Comparison of ENCODE assay signal across 8 cellular contexts in genomic region chr12:111753144-111753881, GRCh38. TPM values are rescaled to one million over a fixed set of nuclear protein-coding genes. Genes with fewer than 3 reads are reported as not detected.
DNase-seq lines count a peak whose midpoint lies in the region; ATAC-seq, FAIRE-seq and TF ChIP-seq lines count a peak whose summit lies in the region.

No MANE protein-coding gene starts in this region.

- peak; percentile 90; the same call in 1 of the 2 replicates for TF ChIP-seq CTCF in Panc1 (IDR thresholded peaks at IDR 0.05)
- TF ChIP-seq CTCF in esophagus squamous epithelium (IDR thresholded peaks at IDR 0.05): peak; percentile 60 to 85 (median 76)
- TF ChIP-seq CTCF in neural crest cell (conservative IDR thresholded peaks at IDR 0.05): peak; percentile 69

- H3K9me3 Mint-ChIP-seq in neural crest cell: no peaks in the 10 kb centered on the region
- no peaks in the 10 kb centered on the region for H3K9me3 Mint-ChIP-seq in activated CD4-positive, alpha-beta T cell treated with anti-CD3 and anti-CD28 coated beads, Interleukin-2, amount 10 ng/mL, durations not matched to agents 24 days and 14 days

- H3K27me3 Mint-ChIP-seq in neural crest cell (ENCODE audit: low read depth): no peaks in the 10 kb centered on the region
- no peaks in the 10 kb centered on the region for H3K27me3 Mint-ChIP-seq in activated CD4-positive, alpha-beta T cell treated with anti-CD3 and anti-CD28 coated beads, Interleukin-2, amount 10 ng/mL, durations not matched to agents 24 days and 14 days

- BruUV-seq in Panc1 (replicated peaks; lab: Mats Ljungman, UMichigan): no TSS peak

- no peaks in the 10 kb centered on the region for H3K4me1 Mint-ChIP-seq in neural crest cell
- peaks cover 6% of the 10 kb centered on the region for H3K4me1 Mint-ChIP-seq in activated CD4-positive, alpha-beta T cell treated with anti-CD3 and anti-CD28 coated beads, Interleukin-2, amount 10 ng/mL, durations not matched to agents 24 days and 14 days

- intact Hi-C loops in Panc1 (cut with micrococcal nuclease; ENCODE audit: unreplicated experiment): loop anchor here (1.0 kb wide), 1 partner anchor 60 kb away; no protein-coding TSS in a partner anchor
- intact Hi-C loops in esophagus squamous epithelium (cut with DNase I): loop anchor here (5.0 kb wide), 1 partner anchor 59 kb away; no protein-coding TSS in a partner anchor
- intact Hi-C loops in activated CD4-positive, alpha-beta T cell treated with anti-CD3 and anti-CD28 coated beads, Interleukin-2, amount 10 ng/mL, durations not matched to agents 24 days and 14 days (cut with micrococcal nuclease): loop anchor here (1.0 kb wide), 1 partner anchor 60 kb away; no protein-coding TSS in a partner anchor

- H3K27ac ChIP-seq in Panc1 (ENCODE audit: low read length) (no peak overlapping the region), esophagus squamous epithelium (no peak overlapping the region)

- peaks cover 6% of the 10 kb centered on the region for H3K36me3 ChIP-seq in Panc1 (ENCODE audit: control insufficient read depth, insufficient read depth, low read length)
- H3K36me3 ChIP-seq in esophagus squamous epithelium: peaks cover 1 to 67% (median 6%) of the 10 kb centered on the region in 3 donors

- 19 to 50% methylated on average over 7 to 16 of the region's 23 CpGs for WGBS in esophagus squamous epithelium, 2 donors

- no peaks in the 10 kb centered on the region for H3K4me1 ChIP-seq in Panc1 (ENCODE audit: control insufficient read depth, insufficient read depth, low read length)
- peaks cover 13 to 37% (median 14%) of the 10 kb centered on the region in 3 donors for H3K4me1 ChIP-seq in esophagus squamous epithelium

- ATAC-seq in Panc1: peak; percentile 94

- peak; percentile 92 for FAIRE-seq in GM12892 (lab: Jason Lieb, UNC)

- TF ChIP-seq POLR2A in GM12892 (IDR thresholded peaks at IDR 0.05; ENCODE audit: low read depth, low read length) (no peak), esophagus squamous epithelium (IDR thresholded peaks at IDR 0.05) (no peak)

- H3K4me3 ChIP-seq in Panc1 (ENCODE audit: low read depth in 2 of 2, low read length in 2 of 2): no peak overlapping the region
- no peak overlapping the region for H3K4me3 ChIP-seq in esophagus squamous epithelium

- no peak overlapping the region for H3K4me3 Mint-ChIP-seq in neural crest cell
- no peak overlapping the region for H3K4me3 Mint-ChIP-seq in activated CD4-positive, alpha-beta T cell treated with anti-CD3 and anti-CD28 coated beads, Interleukin-2, amount 10 ng/mL, durations not matched to agents 24 days and 14 days

- CTCF ChIA-PET in Panc1 (lab: Charles Lee): interaction anchor here (0.5 to 2.2 kb wide), 3 partner anchors 49 to 62 kb away, joined by 3 to 17 read pairs (median 6); no protein-coding TSS in a partner anchor

- H3K9me3 ChIP-seq in Panc1 (ENCODE audit: control insufficient read depth, insufficient read depth, low read depth, low read length) (no peaks in the 10 kb centered on the region), esophagus squamous epithelium (no peaks in the 10 kb centered on the region)

- in situ Hi-C loops in Panc1 (cut with HindIII; ENCODE audit: low pct_unique_long_range_greater_than_20kb, low sequenced_read_pairs): no loop called here

- H3K27me3 ChIP-seq in Panc1 (ENCODE audit: control insufficient read depth, insufficient read depth, low read length): no peaks in the 10 kb centered on the region
- no peaks in the 10 kb centered on the region for H3K27me3 ChIP-seq in esophagus squamous epithelium

- POLR2A ChIA-PET in Panc1 (lab: Charles Lee): interaction anchor here (0.7 kb wide), 1 partner anchor 68 kb away, joined by 3 read pairs; the partner anchor contains the start of gene BRAP

- H3K27ac Mint-ChIP-seq in neural crest cell (ENCODE audit: unreplicated experiment): no peak overlapping the region
- H3K27ac Mint-ChIP-seq in activated CD4-positive, alpha-beta T cell treated with anti-CD3 and anti-CD28 coated beads, Interleukin-2, amount 10 ng/mL, durations not matched to agents 24 days and 14 days: no peak overlapping the region

- peaks cover 2% of the 10 kb centered on the region for H3K36me3 Mint-ChIP-seq in neural crest cell (ENCODE audit: low read depth)
- peaks cover 3% of the 10 kb centered on the region for H3K36me3 Mint-ChIP-seq in activated CD4-positive, alpha-beta T cell treated with anti-CD3 and anti-CD28 coated beads, Interleukin-2, amount 10 ng/mL, durations not matched to agents 24 days and 14 days (ENCODE audit: low read depth)

- DNase-seq in 8988T: peak; percentile 92
- peak; percentile 65 for DNase-seq in GM12892 (ENCODE audit: insufficient read length)
- DNase-seq in Panc1 (ENCODE audit: low read depth, low spot score): no peak
- DNase-seq in esophagus squamous epithelium (lab: John Stamatoyannopoulos, UW): no peak
- DNase-seq in neural crest cell (ENCODE audit: low read depth, low spot score): peak; percentile 45
- DNase-seq in central memory CD4-positive, alpha-beta T cell: no peak
- no peak for DNase-seq in NCI-H2171 treated with DMSO at 0.1 percent for 48 hours (lab: John Stamatoyannopoulos, UW)
- DNase-seq in activated CD4-positive, alpha-beta T cell treated with anti-CD3 and anti-CD28 coated beads, Interleukin-2, amount 10 ng/mL, durations not matched to agents 24 days and 14 days: no peak

RNA-seq across cellular contexts. Expression of gene ALDH2, which starts 13.4 kb away (rescaled TPM):
- 5.9 TPM for polyA plus RNA-seq in GM12892 (2012; ENCODE audit: missing spikeins)
- 9.0 TPM for total RNA-seq in Panc1 (2021; ENCODE audit: unreplicated experiment)
- polyA plus RNA-seq in Panc1 (2012; ENCODE audit: insufficient read length): 20.9 TPM
- total RNA-seq in esophagus squamous epithelium: 100 to 1,000 TPM in 2 of 4 donors, 10 to 100 TPM in 2; 71.8 to 169 (median 104) TPM
- total RNA-seq in neural crest cell: 62.8 and 65.9 TPM in 2 replicates
- 0.09 and 0.21 TPM in 2 replicates for total RNA-seq in activated CD4-positive, alpha-beta T cell treated with anti-CD3 and anti-CD28 coated beads, Interleukin-2, amount 10 ng/mL, durations not matched to agents 24 days and 14 days

Comparison
In these comparisons a context has a peak if more than half of its experiments do, and no peak if none do; other contexts are left out.
1. DNase-seq: peak in 8988T (single experiment), GM12892 (single experiment) and neural crest cell (single experiment); none in Panc1 (single experiment), esophagus squamous epithelium (single experiment), central memory CD4-positive, alpha-beta T cell (single experiment), NCI-H2171 treated with DMSO at 0.1 percent for 48 hours (single experiment) and activated CD4-positive, alpha-beta T cell treated with anti-CD3 and anti-CD28 coated beads, Interleukin-2, amount 10 ng/mL, durations not matched to agents 24 days and 14 days (single experiment).
2. Peak in every context shown above with its lines, with median percentiles within 50 percentile points of each other: CTCF ChIP-seq.